28 cellular contexts compared by ENCODE assay signal in genomic region chr1:33841516-33841915, GRCh38. TPM values are rescaled to one million over a fixed set of nuclear protein-coding genes. Genes with fewer than 3 reads are reported as not detected.
"Had no signal": no experiment of that assay in that cellular context is flagged by ENCODE, and none has a peak within 500 bp of the region (broad histone marks: within the 10 kb centered on the region; RNA-seq: fewer than 3 reads in every experiment).

No MANE protein-coding gene starts in this region.

- H3K4me1 Mint-ChIP-seq: activated B cell treated with CpG ODN at 0.5 μM for 24 hours; activated CD4-positive, alpha-beta T cell treated with anti-CD3 and anti-CD28 coated beads, Interleukin-2, amount 10 ng/mL, durations not matched to agents 7 days and 5 days; T-helper 17 cell had no signal

- H3K27ac ChIP-seq: brain microvascular endothelial cell, cardiac muscle cell had no signal

- H3K4me3 ChIP-seq: cardiac muscle cell had no signal

- ATAC-seq: activated naive CD4-positive, alpha-beta T cell treated with anti-CD3 and anti-CD28 coated beads, Interleukin-2, amount 50 U/mL, for 72 hours; activated naive CD8-positive, alpha-beta T cell treated with anti-CD3 and anti-CD28 coated beads, Interleukin-2, amount 50 U/mL, for 24 hours; activated T-cell treated with anti-CD3 and anti-CD28 coated beads, Interleukin-2, amount 50 U/mL, for 4 hours; PC-3; T-helper 17 cell had no signal

- H3K36me3 ChIP-seq: brain microvascular endothelial cell, cardiac muscle cell had no signal

- H3K27me3 Mint-ChIP-seq: activated B cell treated with CpG ODN at 0.5 μM for 24 hours; activated CD4-positive, alpha-beta T cell treated with anti-CD3 and anti-CD28 coated beads, Interleukin-2, amount 10 ng/mL, durations not matched to agents 7 days and 5 days had no signal

- FAIRE-seq: TTC549 had no signal

- H3K4me3 Mint-ChIP-seq: activated B cell treated with CpG ODN at 0.5 μM for 24 hours; activated CD4-positive, alpha-beta memory T cell treated with anti-CD3 and anti-CD28 coated beads for 36 hours; activated CD4-positive, alpha-beta T cell treated with anti-CD3 and anti-CD28 coated beads, Interleukin-2, amount 10 ng/mL, durations not matched to agents 7 days and 5 days; activated naive CD8-positive, alpha-beta T cell treated with anti-CD3 and anti-CD28 coated beads, Interleukin-2, amount 50 U/mL, for 24 hours; activated T-cell treated with anti-CD3 and anti-CD28 coated beads, Interleukin-2, amount 50 U/mL, for 4 hours; T-helper 17 cell had no signal

- H3K9me3 Mint-ChIP-seq: activated CD4-positive, alpha-beta memory T cell treated with anti-CD3 and anti-CD28 coated beads for 36 hours; activated CD4-positive, alpha-beta T cell treated with anti-CD3 and anti-CD28 coated beads, Interleukin-2, amount 10 ng/mL, durations not matched to agents 7 days and 5 days; activated naive CD4-positive, alpha-beta T cell treated with anti-CD3 and anti-CD28 coated beads, Interleukin-2, amount 50 U/mL, for 72 hours; activated naive CD8-positive, alpha-beta T cell treated with anti-CD3 and anti-CD28 coated beads, Interleukin-2, amount 50 U/mL, for 24 hours; activated T-cell treated with anti-CD3 and anti-CD28 coated beads, Interleukin-2, amount 50 U/mL, for 4 hours had no signal

- DNase-seq: activated B cell treated with CpG ODN at 0.5 μM for 24 hours; activated CD4-positive, alpha-beta memory T cell treated with anti-CD3 and anti-CD28 coated beads for 36 hours; activated CD4-positive, alpha-beta T cell treated with anti-CD3 and anti-CD28 coated beads for 1 hour; activated CD4-positive, alpha-beta T cell treated with anti-CD3 and anti-CD28 coated beads, Interleukin-2, amount 10 ng/mL, durations not matched to agents 7 days and 5 days; activated CD8-positive, alpha-beta memory T cell treated with anti-CD3 and anti-CD28 coated beads for 24 hours; activated effector memory CD4-positive, alpha-beta T cell treated with anti-CD3 and anti-CD28 coated beads, Interleukin-2, amount 50 U/mL, for 16 hours; activated naive CD4-positive, alpha-beta T cell treated with Interleukin-2 at 50 U/mL for 16 hours; activated naive CD8-positive, alpha-beta T cell treated with anti-CD3 and anti-CD28 coated beads, Interleukin-2, amount 50 U/mL, for 24 hours; activated T-cell treated with anti-CD3 and anti-CD28 coated beads, Interleukin-2, amount 50 U/mL, for 4 hours; amygdala; brain microvascular endothelial cell; MM.1S; NCI-H1105; NCI-H1436; NCI-H1694 treated with DMSO at 0.1 percent for 48 hours; NCI-H2029 treated with DMSO at 0.1 percent for 48 hours; NCI-H2227 treated with DMSO at 0.1 percent for 48 hours; NCI-H446 treated with DMSO at 0.1 percent for 48 hours; NCI-H524 treated with DMSO at 0.1 percent for 48 hours; NCI-H748 treated with DMSO at 0.1 percent for 48 hours; PC-3; SIG-M5; T-helper 17 cell; T-helper 9 cell had no signal

- H3K27ac Mint-ChIP-seq: activated B cell treated with CpG ODN at 0.5 μM for 24 hours; activated CD4-positive, alpha-beta memory T cell treated with anti-CD3 and anti-CD28 coated beads for 36 hours; activated CD4-positive, alpha-beta T cell treated with anti-CD3 and anti-CD28 coated beads, Interleukin-2, amount 10 ng/mL, durations not matched to agents 7 days and 5 days; activated naive CD4-positive, alpha-beta T cell treated with anti-CD3 and anti-CD28 coated beads, Interleukin-2, amount 50 U/mL, for 72 hours; activated naive CD8-positive, alpha-beta T cell treated with anti-CD3 and anti-CD28 coated beads, Interleukin-2, amount 50 U/mL, for 24 hours; T-helper 17 cell had no signal

- H3K36me3 Mint-ChIP-seq: activated CD4-positive, alpha-beta memory T cell treated with anti-CD3 and anti-CD28 coated beads for 36 hours; activated naive CD4-positive, alpha-beta T cell treated with anti-CD3 and anti-CD28 coated beads, Interleukin-2, amount 50 U/mL, for 72 hours had no signal

- H3K27me3 ChIP-seq: brain microvascular endothelial cell, cardiac muscle cell had no signal

RNA-seq across cellular contexts. Expression of gene HMGB4, which starts 22.4 kb away (rescaled TPM):
- total RNA-seq: activated B cell treated with CpG ODN at 0.5 μM for 24 hours; activated CD4-positive, alpha-beta memory T cell treated with anti-CD3 and anti-CD28 coated beads for 36 hours; activated CD4-positive, alpha-beta T cell treated with anti-CD3 and anti-CD28 coated beads, Interleukin-2, amount 10 ng/mL, durations not matched to agents 7 days and 5 days; activated naive CD4-positive, alpha-beta T cell treated with anti-CD3 and anti-CD28 coated beads, Interleukin-2, amount 50 U/mL, for 72 hours; activated T-cell treated with anti-CD3 and anti-CD28 coated beads, Interleukin-2, amount 50 U/mL, for 4 hours; cardiac muscle cell; PC-3; RPMI7951; T-helper 17 cell had no signal
- polyA plus RNA-seq: cardiac muscle cell had no signal
